ENCODE assay signal across 19 cellular contexts in the genomic region with DNA sequence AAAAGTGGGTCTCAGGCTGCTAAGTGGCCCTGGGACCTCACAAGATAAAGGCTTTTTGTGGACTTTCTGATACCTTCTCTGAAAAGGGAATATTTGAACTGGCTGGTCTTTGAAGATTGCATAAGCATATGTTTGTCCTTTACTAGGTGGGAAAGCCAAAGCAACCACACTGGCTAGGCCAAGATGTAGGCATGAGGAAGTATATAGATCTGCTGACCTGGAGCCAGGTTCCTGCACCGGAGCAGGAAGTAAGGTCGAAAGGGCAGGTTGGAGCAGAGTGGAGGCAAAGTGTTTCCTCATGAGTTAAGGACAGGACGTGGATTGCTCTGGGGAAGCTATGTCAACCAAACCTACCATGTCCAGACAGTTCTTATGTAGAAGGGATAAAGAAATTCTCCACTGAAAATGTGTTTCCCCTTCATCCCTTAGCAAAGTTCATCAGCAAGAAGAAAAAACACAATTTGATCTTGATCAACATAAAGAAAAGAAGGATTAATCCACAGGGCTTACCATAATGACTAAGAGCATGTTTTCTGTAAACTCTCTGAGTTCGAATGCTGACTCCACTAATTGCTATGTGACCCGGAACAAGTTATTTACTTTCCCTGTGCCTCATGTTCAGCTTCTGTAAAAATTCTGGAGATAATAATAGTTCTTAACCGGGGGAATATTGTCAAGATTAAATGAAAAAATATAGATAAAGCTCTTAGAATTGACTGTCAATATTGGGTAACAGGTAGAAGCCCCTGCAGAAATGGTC.
DNase-seq lines count a peak whose midpoint lies in the region; ATAC-seq, FAIRE-seq and TF ChIP-seq lines count a peak whose summit lies in the region.
"Had no signal": no experiment of that assay in that cellular context is flagged by ENCODE, and none has a peak within 500 bp of the region (broad histone marks: within the 10 kb centered on the region; RNA-seq: fewer than 3 reads in every experiment).

No MANE protein-coding gene starts in this region.

- CTCF ChIA-PET in A549 (lab: Yijun Ruan, JAX), result interaction anchor here (0.6 to 0.9 kb wide), 3 partner anchors 20 to 49 kb away, joined by 3 to 4 read pairs (median 3); no protein-coding TSS in a partner anchor

- DNase-seq in A549 (ENCODE audit: low read depth in 1 of 2, low spot score in 1 of 2) (no peak), LNCaP clone FGC (ENCODE audit: low read depth) (peak; percentile 70), kidney tubule cell (ENCODE audit: low spot score) (peak; percentile 23), prostate gland (ENCODE audit: low spot score) (peak; percentile 29), glutamatergic neuron (no peak), NCI-H524 (lab: John Stamatoyannopoulos, UW) (no peak), NCI-H526 treated with DMSO at 0.1 percent for 48 hours (lab: John Stamatoyannopoulos, UW) (no peak)
- DNase-seq: DMS 273 treated with DMSO at 0.1 percent for 48 hours, HFFc6, MG63, NCI-H1417, NCI-H187 treated with DMSO at 0.1 percent for 48 hours, NCI-H345, NCI-H69, SJCRH30 had no signal

- no peaks in the 10 kb centered on the region for H3K9me3 ChIP-seq in A549
- H3K9me3 ChIP-seq in prostate gland, result no peaks in the 10 kb centered on the region
- H3K9me3 ChIP-seq: BLaER1, MG63 had no signal

- H3K4me2 ChIP-seq in A549, result no peak overlapping the region
- H3K4me2 ChIP-seq: BLaER1 had no signal

- no peak overlapping the region for H3K27ac Mint-ChIP-seq in glutamatergic neuron (ENCODE audit: unreplicated experiment)
- H3K27ac Mint-ChIP-seq in stimulated activated memory B cell treated with anti-CD40 and anti-IgM and Interleukin-4, amounts not matched to agents 10 μg/mL and 1 μg/mL and 100 μg/mL, for 72 hours, result no peak overlapping the region
- H3K27ac Mint-ChIP-seq: HFFc6 had no signal

- H3K4me1 ChIP-seq in A549, result no peaks in the 10 kb centered on the region
- no peaks in the 10 kb centered on the region for H3K4me1 ChIP-seq in prostate gland (replicated peaks)
- H3K4me1 ChIP-seq: BLaER1, SJCRH30 had no signal

- no peak for TF ChIP-seq EP300 in A549 (IDR thresholded peaks at IDR 0.05)

- peak; percentile 7 for FAIRE-seq in A549 (lab: Jason Lieb, UNC)
- FAIRE-seq: GM19239, H54 had no signal

- no peaks in the 10 kb centered on the region for H3K36me3 ChIP-seq in prostate gland
- H3K36me3 ChIP-seq: BLaER1, MG63, SJCRH30 had no signal

- no peak for TF ChIP-seq RAD21 in A549 (conservative IDR thresholded peaks at IDR 0.05 in 1 of 2, IDR thresholded peaks at IDR 0.05 in 1 of 2)

- H3K4me1 Mint-ChIP-seq in glutamatergic neuron (ENCODE audit: low read depth, unreplicated experiment), result no peaks in the 10 kb centered on the region
- no peaks in the 10 kb centered on the region for H3K4me1 Mint-ChIP-seq in stimulated activated memory B cell treated with anti-CD40 and anti-IgM and Interleukin-4, amounts not matched to agents 10 μg/mL and 1 μg/mL and 100 μg/mL, for 72 hours

- H3K4me3 ChIP-seq in A549, result no peak overlapping the region
- no peak overlapping the region for H3K4me3 ChIP-seq in LNCaP clone FGC (ENCODE audit: low read depth, low read length)
- H3K4me3 ChIP-seq in prostate gland, result no peak overlapping the region
- H3K4me3 ChIP-seq: BLaER1, MG63, SJCRH30 had no signal

- no peak for TF ChIP-seq POLR2A in A549 (IDR thresholded peaks at IDR 0.05; ENCODE audit: low read length)
- no peak for TF ChIP-seq POLR2A in prostate gland (IDR thresholded peaks at IDR 0.05)

- TF ChIP-seq CTCF in A549 (IDR thresholded peaks at IDR 0.05), result no peak
- no peak for TF ChIP-seq CTCF in LNCaP clone FGC (IDR thresholded peaks at IDR 0.05; ENCODE audit: control insufficient read depth, extremely low read depth, insufficient read depth)
- no peak for TF ChIP-seq CTCF in prostate gland (IDR thresholded peaks at IDR 0.05)
- TF ChIP-seq CTCF in glutamatergic neuron (IDR thresholded peaks at IDR 0.05; ENCODE audit: partially characterized antibody, unreplicated experiment), result no peak

- H3K9me3 Mint-ChIP-seq in glutamatergic neuron (ENCODE audit: unreplicated experiment), result no peaks in the 10 kb centered on the region
- peaks cover 4% of the 10 kb centered on the region for H3K9me3 Mint-ChIP-seq in stimulated activated memory B cell treated with anti-CD40 and anti-IgM and Interleukin-4, amounts not matched to agents 10 μg/mL and 1 μg/mL and 100 μg/mL, for 72 hours
- H3K9me3 Mint-ChIP-seq: HFFc6 had no signal

- H3K36me3 Mint-ChIP-seq in glutamatergic neuron (ENCODE audit: unreplicated experiment), result no peaks in the 10 kb centered on the region
- no peaks in the 10 kb centered on the region for H3K36me3 Mint-ChIP-seq in stimulated activated memory B cell treated with anti-CD40 and anti-IgM and Interleukin-4, amounts not matched to agents 10 μg/mL and 1 μg/mL and 100 μg/mL, for 72 hours

- intact Hi-C loops in prostate gland (cut with DNase I), result no loop called here

- ATAC-seq in A549, result no peak; a peak in 1 of 6 replicates
- ATAC-seq in stimulated activated memory B cell treated with anti-CD40 and anti-IgM and Interleukin-4, amounts not matched to agents 10 μg/mL and 1 μg/mL and 100 μg/mL, for 72 hours, result no peak

- no peak overlapping the region for H3K27ac ChIP-seq in A549
- H3K27ac ChIP-seq in prostate gland, result no peak overlapping the region
- H3K27ac ChIP-seq: BLaER1, SJCRH30 had no signal

- no peak overlapping the region for H3K4me3 Mint-ChIP-seq in glutamatergic neuron (ENCODE audit: unreplicated experiment)
- no peak overlapping the region for H3K4me3 Mint-ChIP-seq in stimulated activated memory B cell treated with anti-CD40 and anti-IgM and Interleukin-4, amounts not matched to agents 10 μg/mL and 1 μg/mL and 100 μg/mL, for 72 hours
- H3K4me3 Mint-ChIP-seq: HFFc6 had no signal

- WGBS in A549 (ENCODE audit: missing lambda C conversion rate), result 36% methylated on average over 6 of the region's 6 CpGs
- WGBS in prostate gland, result 67% methylated on average over 6 of the region's 6 CpGs

- no peaks in the 10 kb centered on the region for H3K27me3 Mint-ChIP-seq in glutamatergic neuron (ENCODE audit: unreplicated experiment)
- peaks cover 9% of the 10 kb centered on the region for H3K27me3 Mint-ChIP-seq in stimulated activated memory B cell treated with anti-CD40 and anti-IgM and Interleukin-4, amounts not matched to agents 10 μg/mL and 1 μg/mL and 100 μg/mL, for 72 hours

- POLR2A ChIA-PET in A549 (lab: Yijun Ruan, JAX), result no interaction called here

- no peaks in the 10 kb centered on the region for H3K27me3 ChIP-seq in prostate gland (replicated peaks; ENCODE audit: insufficient read depth)
- H3K27me3 ChIP-seq: BLaER1, MG63, SJCRH30 had no signal

TF ChIP-seq in A549, 52 proteins besides CTCF, POLR2A, EP300 and RAD21:
- no peak for TF ChIP-seq NFE2L2 (conservative IDR thresholded peaks at IDR 0.05; ENCODE audit: low read length)
- TF ChIP-seq HOXB13 (CRISPR knock-in tag; IDR thresholded peaks at IDR 0.05; ENCODE audit: low read depth), result no peak
- TF ChIP-seq NR3C1 (IDR thresholded peaks at IDR 0.05), result no peak
- TF ChIP-seq RARB (CRISPR knock-in tag; IDR thresholded peaks at IDR 0.05), result no peak
- TF ChIP-seq ESRRA (IDR thresholded peaks at IDR 0.05; ENCODE audit: borderline replicate concordance, low read length), result no peak
- TF ChIP-seq POLR2AphosphoS2 (conservative IDR thresholded peaks at IDR 0.05; ENCODE audit: low read length), result no peak

Comparison
In these comparisons a context has a peak if more than half of its experiments do, and no peak if none do; other contexts are left out.
1. DNase-seq: peak in LNCaP clone FGC (single experiment), kidney tubule cell (single experiment) and prostate gland (single experiment); none in A549 (0 of 2), glutamatergic neuron (single experiment), NCI-H524 (0 of 2) and NCI-H526 treated with DMSO at 0.1 percent for 48 hours (single experiment).